ENCODE assay signal across 8 cellular contexts in genomic region chr20:58309607-58310290, GRCh38. TPM values are rescaled to one million over a fixed set of nuclear protein-coding genes. Genes with fewer than 3 reads are reported as not detected.
DNase-seq lines count a peak whose midpoint lies in the region; ATAC-seq, FAIRE-seq and TF ChIP-seq lines count a peak whose summit lies in the region.

Gene RAB22A (plus strand): TSS chr20:58309715. CDS start chr20:58309977, 262 bp downstream.

- TF ChIP-seq CTCF in GM10248 (IDR thresholded peaks at IDR 0.05; ENCODE audit: control extremely low read depth, extremely low read depth, low read depth, missing control alignments) (no peak), right atrium auricular region (IDR thresholded peaks at IDR 0.05) (no peak)

- H3K36me3 ChIP-seq in MG63 (peaks cover 36% of the 10 kb centered on the region), right atrium auricular region (peaks cover 9% of the 10 kb centered on the region), urinary bladder (ENCODE audit: insufficient read depth) (no peaks in the 10 kb centered on the region)

- H3K27ac ChIP-seq in right atrium auricular region (peak within 1 kb of the TSS; percentile 78), urinary bladder (ENCODE audit: low read depth) (peak within 1 kb of the TSS; percentile 83)

- peaks cover 4% of the 10 kb centered on the region for H3K36me3 Mint-ChIP-seq in T-helper 17 cell (ENCODE audit: low read depth)

- peak within 1 kb of the TSS; percentile 95 for H3K4me3 Mint-ChIP-seq in T-helper 17 cell

- TF ChIP-seq POLR2A in H54 (IDR thresholded peaks at IDR 0.05; ENCODE audit: low read depth, low read length): peak; percentile 97

- H3K4me1 ChIP-seq in right atrium auricular region (peaks cover 0 to 21% of the 10 kb centered on the region in 2 donors), urinary bladder (ENCODE audit: insufficient read depth) (no peaks in the 10 kb centered on the region)

- under 1% methylated on average over 72 of the region's 72 CpGs for WGBS in urinary bladder

- H3K9me3 ChIP-seq in MG63: no peaks in the 10 kb centered on the region
- H3K9me3 ChIP-seq in T-helper 17 cell (ENCODE audit: control insufficient read depth, low read length, poor library complexity, severe bottlenecking): no peaks in the 10 kb centered on the region
- no peaks in the 10 kb centered on the region for H3K9me3 ChIP-seq in right atrium auricular region

- POLR2A ChIA-PET in GM10248 (lab: Yijun Ruan, JAX): interaction anchor here (0.6 kb wide), 1 partner anchor 43 kb away, joined by 4 read pairs; no protein-coding TSS in a partner anchor

- CTCF ChIA-PET in GM10248 (lab: Yijun Ruan, JAX): interaction anchor here (0.7 kb wide), 1 partner anchor 20 kb away, joined by 4 read pairs; no protein-coding TSS in a partner anchor

- FAIRE-seq in H54 (lab: Jason Lieb, UNC): no peak

- DNase-seq in GM10248 (ENCODE audit: extremely low spot score) (peak; percentile 97), H54 (ENCODE audit: insufficient read length, low spot score) (peak; percentile 83), MG63 (peak; percentile 76), T-helper 17 cell (peak; percentile 79 to 88 (median 84)), amygdala (lab: John Stamatoyannopoulos, UW) (peak in 49 of 56 donors; percentile 2 to 83 (median 53)), right atrium auricular region (ENCODE audit: low spot score) (peak; percentile 81), pulmonary artery endothelial cell (ENCODE audit: low read depth, low spot score) (peak; percentile 19)

- H3K27me3 Mint-ChIP-seq in T-helper 17 cell: no peaks in the 10 kb centered on the region

- peak within 1 kb of the TSS; percentile 98 for H3K4me3 ChIP-seq in MG63
- H3K4me3 ChIP-seq in right atrium auricular region: peak within 1 kb of the TSS; percentile 94 to 98
- H3K4me3 ChIP-seq in urinary bladder (ENCODE audit: low read depth, low read length): peak within 1 kb of the TSS; percentile 98

- H3K27me3 ChIP-seq in MG63 (no peaks in the 10 kb centered on the region), right atrium auricular region (no peaks in the 10 kb centered on the region)

- H3K27ac Mint-ChIP-seq in T-helper 17 cell: peak within 1 kb of the TSS; percentile 96

- peak; percentile 50 for ATAC-seq in T-helper 17 cell

- peaks cover 25% of the 10 kb centered on the region for H3K4me1 Mint-ChIP-seq in T-helper 17 cell

RNA-seq across cellular contexts. Expression of gene RAB22A, which starts in this region (rescaled TPM):
- total RNA-seq in MG63 (2014; rRNA removed; shearing (Covaris generic); ENCODE audit: low replicate concordance): 14.2 and 19.1 TPM in 2 replicates
- 10 to 100 TPM; 21.7 to 22.4 TPM for total RNA-seq in T-helper 17 cell
- total RNA-seq in right atrium auricular region: 1 to 10 TPM; 7.5 to 9.3 TPM
- total RNA-seq in pulmonary artery endothelial cell: 13.2 and 13.4 TPM in 2 replicates
- 28.2 TPM for total RNA-seq in urinary bladder
- 7.0 TPM for polyA plus RNA-seq in urinary bladder

Comparison
In these comparisons a context has a peak if more than half of its experiments do, and no peak if none do; other contexts are left out.
1. Peak in every context shown above with its lines: DNase-seq, ATAC-seq, H3K4me3 ChIP-seq and H3K27ac ChIP-seq.
2. DNase-seq: peak in every context shown above with its lines; median percentile 97 in GM10248; 84 in T-helper 17 cell; 83 in H54; 81 in right atrium auricular region; 76 in MG63; 53 in amygdala; 19 in pulmonary artery endothelial cell.